30 cellular contexts compared by ENCODE assay signal in the genomic region with DNA sequence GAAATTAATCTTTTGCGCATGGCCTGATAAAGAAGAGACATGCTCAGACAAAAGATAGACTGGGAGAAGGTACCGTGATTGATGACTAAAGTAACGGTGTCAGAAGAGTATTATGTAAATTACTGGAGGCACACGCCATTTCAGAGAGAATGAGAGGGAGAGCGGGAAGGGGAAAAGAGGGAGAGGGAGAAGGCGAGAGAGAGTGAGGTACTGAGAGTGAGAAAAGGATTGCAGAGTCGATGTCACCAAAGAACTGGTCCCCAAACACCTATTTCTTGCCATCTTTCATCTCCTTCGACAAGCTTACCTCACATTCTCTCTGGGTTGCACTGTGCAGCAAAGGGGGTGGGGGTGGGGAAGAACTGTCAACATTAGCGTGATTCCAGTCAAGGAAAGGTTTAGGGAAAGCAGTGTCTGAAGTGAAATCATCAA.
"Had no signal": no experiment of that assay in that cellular context is flagged by ENCODE, and none has a peak within 500 bp of the region (broad histone marks: within the 10 kb centered on the region; RNA-seq: fewer than 3 reads in every experiment).

No MANE protein-coding gene starts in this region.

- H3K4me1 Mint-ChIP-seq: activated CD4-positive, alpha-beta memory T cell treated with anti-CD3 and anti-CD28 coated beads, Interleukin-2, amount 10 ng/mL, durations not matched to agents 7 days and 5 days; activated CD4-positive, alpha-beta T cell treated with anti-CD3 and anti-CD28 coated beads, Interleukin-2, amount 10 ng/mL, durations not matched to agents 7 days and 5 days; activated CD8-positive, alpha-beta memory T cell treated with anti-CD3 and anti-CD28 coated beads, Interleukin-2, amount 10 ng/mL, durations not matched to agents 7 days and 5 days; activated naive CD8-positive, alpha-beta T cell treated with anti-CD3 and anti-CD28 coated beads, Interleukin-2, amount 50 U/mL, for 24 hours had no signal

- H3K9me3 ChIP-seq: adrenal gland, esophagus squamous epithelium, gastroesophageal sphincter had no signal

- H3K27me3 ChIP-seq: adrenal gland, brain microvascular endothelial cell, esophagus squamous epithelium, gastroesophageal sphincter had no signal

- H3K36me3 ChIP-seq: adrenal gland, brain microvascular endothelial cell, esophagus squamous epithelium, gastroesophageal sphincter had no signal

- DNase-seq: activated CD4-positive, alpha-beta memory T cell treated with anti-CD3 and anti-CD28 coated beads, Interleukin-2, amount 10 ng/mL, durations not matched to agents 7 days and 5 days; activated CD4-positive, alpha-beta T cell treated with anti-CD3 and anti-CD28 coated beads for 1 hour; activated CD4-positive, alpha-beta T cell treated with anti-CD3 and anti-CD28 coated beads for 4 hours; activated CD4-positive, alpha-beta T cell treated with anti-CD3 and anti-CD28 coated beads, Interleukin-2, amount 10 ng/mL, durations not matched to agents 7 days and 5 days; activated CD4-positive, alpha-beta T cell treated with anti-CD3 and anti-CD28 coated beads, Interleukin-2, amount 50 U/mL, for 4 hours; activated CD8-positive, alpha-beta memory T cell treated with anti-CD3 and anti-CD28 coated beads, Interleukin-2, amount 10 ng/mL, durations not matched to agents 7 days and 5 days; activated CD8-positive, alpha-beta memory T cell treated with anti-CD3 and anti-CD28 coated beads, Interleukin-2, amount 50 U/mL, for 4 hours; activated effector memory CD4-positive, alpha-beta T cell treated with anti-CD3 and anti-CD28 coated beads, Interleukin-2, amount 50 U/mL, for 16 hours; activated naive CD4-positive, alpha-beta T cell treated with anti-CD3 and anti-CD28 coated beads for 36 hours; activated naive CD8-positive, alpha-beta T cell treated with anti-CD3 and anti-CD28 coated beads for 36 hours; activated naive CD8-positive, alpha-beta T cell treated with anti-CD3 and anti-CD28 coated beads, Interleukin-2, amount 50 U/mL, for 24 hours; activated T-cell treated with anti-CD3 and anti-CD28 coated beads, Interleukin-2, amount 50 U/mL, for 1 hour; activated T-cell treated with anti-CD3 and anti-CD28 coated beads, Interleukin-2, amount 50 U/mL, for 48 hours; adrenal gland; amygdala; aorta; brain microvascular endothelial cell; cortex of kidney; dermis blood vessel endothelial cell; effector CD4-positive, alpha-beta T cell; effector memory CD8-positive, alpha-beta T cell; esophagus squamous epithelium; foreskin melanocyte; T-helper 2 cell had no signal

- H3K9me3 Mint-ChIP-seq: activated CD4-positive, alpha-beta memory T cell treated with anti-CD3 and anti-CD28 coated beads, Interleukin-2, amount 10 ng/mL, durations not matched to agents 7 days and 5 days; activated CD4-positive, alpha-beta T cell treated with anti-CD3 and anti-CD28 coated beads, Interleukin-2, amount 10 ng/mL, durations not matched to agents 7 days and 5 days; activated naive CD4-positive, alpha-beta T cell treated with anti-CD3 and anti-CD28 coated beads for 36 hours; activated naive CD4-positive, alpha-beta T cell treated with anti-CD3 and anti-CD28 coated beads, Interleukin-2, amount 50 U/mL, for 24 hours; activated naive CD8-positive, alpha-beta T cell treated with anti-CD3 and anti-CD28 coated beads for 36 hours; activated naive CD8-positive, alpha-beta T cell treated with anti-CD3 and anti-CD28 coated beads, Interleukin-2, amount 50 U/mL, for 24 hours; activated T-helper 1 cell treated with anti-CD3 and anti-CD28 coated beads, Interleukin-12 subunit alpha, Interleukin-12 subunit beta, Interleukin-2, Interleukin-4 antibody, amounts not matched to agents 30 ng/mL and 10 ng/mL and 1 ng/mL, durations not matched to agents 14 hours and 24 hours and 36 hours; activated T-helper 2 cell treated with anti-CD3 and anti-CD28 coated beads, Interferon-gamma antibody, Interleukin-2, Interleukin-4, amounts not matched to agents 10 μg/mL and 5 μg/mL and 100 μg/mL, durations not matched to agents 14 hours and 24 hours and 36 hours had no signal

- H3K27ac Mint-ChIP-seq: activated CD4-positive, alpha-beta memory T cell treated with anti-CD3 and anti-CD28 coated beads, Interleukin-2, amount 10 ng/mL, durations not matched to agents 7 days and 5 days; activated CD4-positive, alpha-beta T cell treated with anti-CD3 and anti-CD28 coated beads, Interleukin-2, amount 10 ng/mL, durations not matched to agents 7 days and 5 days; activated CD8-positive, alpha-beta memory T cell treated with anti-CD3 and anti-CD28 coated beads, Interleukin-2, amount 10 ng/mL, durations not matched to agents 7 days and 5 days; activated naive CD4-positive, alpha-beta T cell treated with anti-CD3 and anti-CD28 coated beads for 36 hours; activated naive CD4-positive, alpha-beta T cell treated with anti-CD3 and anti-CD28 coated beads, Interleukin-2, amount 50 U/mL, for 24 hours; activated naive CD8-positive, alpha-beta T cell treated with anti-CD3 and anti-CD28 coated beads for 36 hours; activated naive CD8-positive, alpha-beta T cell treated with anti-CD3 and anti-CD28 coated beads, Interleukin-2, amount 50 U/mL, for 24 hours; activated T-helper 1 cell treated with anti-CD3 and anti-CD28 coated beads, Interleukin-12 subunit alpha, Interleukin-12 subunit beta, Interleukin-2, Interleukin-4 antibody, amounts not matched to agents 30 ng/mL and 10 ng/mL and 1 ng/mL, durations not matched to agents 14 hours and 24 hours and 36 hours; activated T-helper 2 cell treated with anti-CD3 and anti-CD28 coated beads, Interferon-gamma antibody, Interleukin-2, Interleukin-4, amounts not matched to agents 10 μg/mL and 5 μg/mL and 100 μg/mL, durations not matched to agents 14 hours and 24 hours and 36 hours; effector memory CD8-positive, alpha-beta T cell; WTC11 had no signal

- H3K36me3 Mint-ChIP-seq: activated CD8-positive, alpha-beta memory T cell treated with anti-CD3 and anti-CD28 coated beads, Interleukin-2, amount 10 ng/mL, durations not matched to agents 7 days and 5 days; activated naive CD8-positive, alpha-beta T cell treated with anti-CD3 and anti-CD28 coated beads for 36 hours; WTC11 had no signal

- H3K4me3 ChIP-seq: adrenal gland, esophagus squamous epithelium, gastroesophageal sphincter had no signal

- H3K4me1 ChIP-seq: adrenal gland, gastroesophageal sphincter had no signal

- H3K4me3 Mint-ChIP-seq: activated CD4-positive, alpha-beta memory T cell treated with anti-CD3 and anti-CD28 coated beads, Interleukin-2, amount 10 ng/mL, durations not matched to agents 7 days and 5 days; activated CD4-positive, alpha-beta T cell treated with anti-CD3 and anti-CD28 coated beads, Interleukin-2, amount 10 ng/mL, durations not matched to agents 7 days and 5 days; activated CD8-positive, alpha-beta memory T cell treated with anti-CD3 and anti-CD28 coated beads, Interleukin-2, amount 10 ng/mL, durations not matched to agents 7 days and 5 days; activated naive CD4-positive, alpha-beta T cell treated with anti-CD3 and anti-CD28 coated beads for 36 hours; activated naive CD4-positive, alpha-beta T cell treated with anti-CD3 and anti-CD28 coated beads, Interleukin-2, amount 50 U/mL, for 24 hours; activated naive CD8-positive, alpha-beta T cell treated with anti-CD3 and anti-CD28 coated beads for 36 hours; activated naive CD8-positive, alpha-beta T cell treated with anti-CD3 and anti-CD28 coated beads, Interleukin-2, amount 50 U/mL, for 24 hours; activated T-helper 1 cell treated with anti-CD3 and anti-CD28 coated beads, Interleukin-12 subunit alpha, Interleukin-12 subunit beta, Interleukin-2, Interleukin-4 antibody, amounts not matched to agents 30 ng/mL and 10 ng/mL and 1 ng/mL, durations not matched to agents 14 hours and 24 hours and 36 hours; effector memory CD8-positive, alpha-beta T cell; WTC11 had no signal

- ATAC-seq: activated CD8-positive, alpha-beta memory T cell treated with anti-CD3 and anti-CD28 coated beads, Interleukin-2, amount 10 ng/mL, durations not matched to agents 7 days and 5 days; activated naive CD8-positive, alpha-beta T cell treated with anti-CD3 and anti-CD28 coated beads, Interleukin-2, amount 50 U/mL, for 24 hours; effector memory CD8-positive, alpha-beta T cell; gastroesophageal sphincter; WTC11 had no signal

- H3K27ac ChIP-seq: adrenal gland, brain microvascular endothelial cell, epithelial cell of prostate, esophagus squamous epithelium, gastroesophageal sphincter had no signal

- H3K27me3 Mint-ChIP-seq: activated CD4-positive, alpha-beta memory T cell treated with anti-CD3 and anti-CD28 coated beads, Interleukin-2, amount 10 ng/mL, durations not matched to agents 7 days and 5 days; activated CD4-positive, alpha-beta T cell treated with anti-CD3 and anti-CD28 coated beads, Interleukin-2, amount 10 ng/mL, durations not matched to agents 7 days and 5 days; activated CD8-positive, alpha-beta memory T cell treated with anti-CD3 and anti-CD28 coated beads, Interleukin-2, amount 10 ng/mL, durations not matched to agents 7 days and 5 days; activated naive CD8-positive, alpha-beta T cell treated with anti-CD3 and anti-CD28 coated beads, Interleukin-2, amount 50 U/mL, for 24 hours; effector memory CD8-positive, alpha-beta T cell had no signal
